17 cellular contexts compared by ENCODE assay signal in the genomic region with DNA sequence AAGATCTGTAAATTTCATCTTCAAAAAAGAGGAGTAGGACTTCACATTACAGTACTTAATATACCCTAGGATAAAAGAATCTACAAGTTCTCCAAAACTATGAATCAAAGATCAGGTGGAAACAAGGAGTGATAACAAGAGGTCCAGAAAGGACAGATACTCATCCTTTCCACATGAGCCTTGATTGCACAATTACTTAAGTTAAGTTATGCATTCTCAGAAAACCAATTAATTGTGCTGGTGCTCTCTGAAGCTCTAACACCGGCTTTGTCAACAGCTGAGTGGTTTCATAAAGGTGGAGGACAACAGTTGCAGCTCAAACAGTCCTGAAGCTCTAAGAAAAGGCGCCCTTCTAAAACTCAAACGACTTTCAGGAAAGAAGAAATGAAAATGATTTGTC.
"Had no signal": no experiment of that assay in that cellular context is flagged by ENCODE, and none has a peak within 500 bp of the region (broad histone marks: within the 10 kb centered on the region; RNA-seq: fewer than 3 reads in every experiment).

No MANE protein-coding gene starts in this region.

- H3K4me1 ChIP-seq: parathyroid adenoma had no signal

- H3K27me3 ChIP-seq: ascending aorta, esophagus muscularis mucosa had no signal

- H3K4me3 ChIP-seq: ascending aorta, esophagus muscularis mucosa had no signal

- H3K36me3 ChIP-seq: ascending aorta, esophagus muscularis mucosa had no signal

- H3K9me3 ChIP-seq: ascending aorta, esophagus muscularis mucosa had no signal

- DNase-seq: activated CD4-positive, alpha-beta T cell treated with anti-CD3 and anti-CD28 coated beads, Interleukin-2, amount 10 ng/mL, durations not matched to agents 7 days and 5 days; activated CD8-positive, alpha-beta T cell treated with anti-CD3 and anti-CD28 coated beads, Interleukin-2, amount 10 ng/mL, durations not matched to agents 7 days and 5 days; activated naive CD4-positive, alpha-beta T cell treated with anti-CD3 and anti-CD28 coated beads for 36 hours; activated naive CD8-positive, alpha-beta T cell treated with anti-CD3 and anti-CD28 coated beads, Interleukin-2, amount 50 U/mL, for 24 hours; activated T-cell treated with anti-CD3 and anti-CD28 coated beads, Interleukin-2, amount 50 U/mL, for 24 hours; effector memory CD4-positive, alpha-beta T cell; immature natural killer cell; mesendoderm; naive thymus-derived CD4-positive, alpha-beta T cell; stimulated activated CD4-positive, alpha-beta T cell treated with anti-CD3 and anti-CD28 coated beads, Interleukin-12 subunit alpha, Interleukin-12 subunit beta, amount 100 ng/mL, for 4 hours; stimulated activated CD4-positive, alpha-beta T cell treated with anti-CD3 and anti-CD28 coated beads, Interleukin-1b, Interleukin-23, amount 100 ng/mL, for 48 hours; stimulated activated CD8-positive, alpha-beta memory T cell treated with anti-CD3 and anti-CD28 coated beads, Interleukin-4, amount 100 ng/mL, for 48 hours; stimulated activated naive CD4-positive, alpha-beta T cell; T1000 had no signal

- H3K79me2 ChIP-seq: parathyroid adenoma had no signal

- H2AFZ ChIP-seq: parathyroid adenoma had no signal

- H3K9ac ChIP-seq: parathyroid adenoma had no signal
